ENCODE assay signal across 1 cellular context in the genomic region with DNA sequence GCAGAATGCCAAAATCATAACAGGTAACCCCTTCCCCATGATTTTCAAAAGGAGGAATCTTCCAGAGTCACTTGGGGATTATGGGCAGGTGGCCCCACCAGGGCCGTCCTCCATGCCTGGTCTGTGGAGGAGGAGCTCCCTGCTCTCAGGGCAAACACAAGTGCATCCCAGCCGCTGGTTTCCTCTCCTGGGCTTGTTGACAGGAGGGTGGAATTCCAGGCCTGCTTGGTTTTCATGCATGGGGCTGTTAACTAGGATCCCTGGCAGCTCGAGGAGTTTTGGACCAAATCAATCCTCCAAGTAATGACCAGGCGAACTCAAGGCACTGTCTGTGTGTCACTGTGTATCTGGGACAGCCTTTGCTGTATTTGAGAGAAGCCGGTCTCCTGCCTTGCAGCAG.
A peak's percentile ranks its signal among the peaks of the same experiment; 100 is the strongest.
TF ChIP-seq lines count a peak whose summit lies in the region.

No MANE protein-coding gene starts in this region.

TF ChIP-seq in HepG2, 621 proteins besides CTCF, POLR2A, EP300 and RAD21:
- TF ChIP-seq FOXA3 (CRISPR knock-in tag; IDR thresholded peaks at IDR 0.05), result peak; percentile 61
- TF ChIP-seq TCF7L2 (IDR thresholded peaks at IDR 0.05; ENCODE audit: low read depth, low read length), result no peak
- TF ChIP-seq FOXA1 (IDR thresholded peaks at IDR 0.05), result no peak
- peak; percentile 60 for TF ChIP-seq FOXA1 (CRISPR knock-in tag; IDR thresholded peaks at IDR 0.05)
- TF ChIP-seq ZFX (CRISPR knock-in tag; IDR thresholded peaks at IDR 0.05; ENCODE audit: low read depth), result peak; percentile 13; the same call in 1 of the 2 replicates
- TF ChIP-seq, protein P1, sequence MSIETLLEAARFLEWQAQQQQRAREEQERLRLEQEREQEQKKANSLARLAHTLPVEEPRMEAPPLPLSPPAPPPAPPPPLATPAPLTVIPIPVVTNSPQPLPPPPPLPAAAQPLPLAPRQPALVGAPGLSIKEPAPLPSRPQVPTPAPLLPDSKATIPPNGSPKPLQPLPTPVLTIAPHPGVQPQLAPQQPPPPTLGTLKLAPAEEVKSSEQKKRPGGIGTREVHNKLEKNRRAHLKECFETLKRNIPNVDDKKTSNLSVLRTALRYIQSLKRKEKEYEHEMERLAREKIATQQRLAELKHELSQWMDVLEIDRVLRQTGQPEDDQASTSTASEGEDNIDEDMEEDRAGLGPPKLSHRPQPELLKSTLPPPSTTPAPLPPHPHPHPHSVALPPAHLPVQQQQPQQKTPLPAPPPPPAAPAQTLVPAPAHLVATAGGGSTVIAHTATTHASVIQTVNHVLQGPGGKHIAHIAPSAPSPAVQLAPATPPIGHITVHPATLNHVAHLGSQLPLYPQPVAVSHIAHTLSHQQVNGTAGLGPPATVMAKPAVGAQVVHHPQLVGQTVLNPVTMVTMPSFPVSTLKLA (IDR thresholded peaks at IDR 0.05), result no peak
- TF ChIP-seq TEAD3 (CRISPR knock-in tag; optimal IDR thresholded peaks at IDR 0.05; ENCODE audit: borderline replicate concordance), result peak; percentile 60
- no peak for TF ChIP-seq KIAA2018 (CRISPR knock-in tag; IDR thresholded peaks at IDR 0.05; ENCODE audit: borderline replicate concordance)
TF ChIP-seq in HepG2: peak in this region for 4.
